Comparison of ENCODE assay signal across 20 cellular contexts in the genomic region with DNA sequence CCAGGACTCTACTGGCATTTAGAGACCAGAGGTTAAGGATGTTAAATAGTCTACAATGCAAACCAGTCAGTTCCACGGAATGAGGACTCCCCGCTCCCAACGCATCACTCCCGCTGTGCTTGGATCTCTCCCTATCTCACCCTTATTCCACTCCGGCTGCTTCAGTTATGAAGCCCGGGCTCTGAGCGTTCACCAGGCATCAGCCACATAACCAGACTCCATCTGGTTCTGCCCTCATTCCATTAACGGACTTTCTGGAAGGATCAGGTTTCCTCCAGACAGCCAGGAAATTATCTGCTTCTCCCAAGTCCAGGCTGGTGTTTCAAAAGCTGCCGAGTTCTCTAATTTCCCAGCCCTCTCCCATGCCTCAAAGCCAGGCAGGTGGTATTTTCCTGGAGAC.
"Had no signal": no experiment of that assay in that cellular context is flagged by ENCODE, and none has a peak within 500 bp of the region (broad histone marks: within the 10 kb centered on the region; RNA-seq: fewer than 3 reads in every experiment).

No MANE protein-coding gene starts in this region.

- H3K4me1 ChIP-seq: foreskin keratinocyte, left ventricle myocardium inferior, prostate gland, right atrium auricular region had no signal

- H3K36me3 ChIP-seq: cardiac muscle cell, left ventricle myocardium inferior, ovary, prostate gland, right atrium auricular region, spleen, upper lobe of left lung had no signal

- H3K27me3 ChIP-seq: cardiac muscle cell, foreskin keratinocyte, ovary, right atrium auricular region, upper lobe of left lung had no signal

- DNase-seq: activated CD4-positive, alpha-beta T cell treated with anti-CD3 and anti-CD28 coated beads, Interleukin-2, amount 10 ng/mL, durations not matched to agents 7 days and 5 days; activated CD8-positive, alpha-beta T cell treated with anti-CD3 and anti-CD28 coated beads, Interleukin-2, amount 10 ng/mL, durations not matched to agents 7 days and 5 days; activated gamma-delta T cell; activated naive CD4-positive, alpha-beta T cell treated with anti-CD3 and anti-CD28 coated beads, Interleukin-2, amount 50 U/mL, for 16 hours; activated naive CD8-positive, alpha-beta T cell treated with anti-CD3 and anti-CD28 coated beads, Interleukin-2, amount 50 U/mL, for 24 hours; effector CD8-positive, alpha-beta T cell; foreskin keratinocyte; kidney glomerular epithelial cell; left ventricle myocardium inferior; mammary epithelial cell; midbrain; natural killer cell; ovary; spleen; stimulated activated CD4-positive, alpha-beta T cell treated with anti-CD3 and anti-CD28 coated beads, Interleukin-4, amount 100 ng/mL, for 1 hour; stimulated activated naive CD4-positive, alpha-beta T cell treated with Interleukin-2 at 50 U/mL for 16 hours; upper lobe of left lung had no signal

- H3K4me3 ChIP-seq: cardiac muscle cell, left ventricle myocardium inferior, ovary, prostate gland, right atrium auricular region, spleen, upper lobe of left lung had no signal

- H3K27ac ChIP-seq: cardiac muscle cell, foreskin keratinocyte, left ventricle myocardium inferior, ovary, prostate gland, right atrium auricular region, upper lobe of left lung had no signal
